1 cellular context compared by ENCODE assay signal in genomic region chr4:13627606-13628301, GRCh38.
TF ChIP-seq lines count a peak whose summit lies in the region.

BOD1L1 (minus strand) TSS chr4:13627725; CDS start chr4:13627587, 138 bp downstream.

TF ChIP-seq in WTC11, 78 proteins besides CTCF, POLR2A, EP300 and RAD21 (continued from another document):
- TF ChIP-seq ELF4 (CRISPR knock-in tag; IDR thresholded peaks at IDR 0.05; ENCODE audit: low read depth) (no peak), ARID4B (CRISPR knock-in tag; IDR thresholded peaks at IDR 0.05; ENCODE audit: borderline replicate concordance) (peak; percentile 77; the same call in 1 of the 2 replicates), E2F4 (CRISPR knock-in tag; IDR thresholded peaks at IDR 0.05; ENCODE audit: borderline replicate concordance, low read depth) (no peak), ZNF532 (CRISPR knock-in tag; IDR thresholded peaks at IDR 0.05; ENCODE audit: borderline replicate concordance) (no peak), CREM (CRISPR knock-in tag; IDR thresholded peaks at IDR 0.05) (peak; percentile 92), NR2C2 (CRISPR knock-in tag; IDR thresholded peaks at IDR 0.05) (peak; percentile 93), ZNF219 (CRISPR knock-in tag; IDR thresholded peaks at IDR 0.05; ENCODE audit: borderline replicate concordance) (no peak), NR1H2 (CRISPR knock-in tag; IDR thresholded peaks at IDR 0.05) (no peak), ZNF416 (CRISPR knock-in tag; IDR thresholded peaks at IDR 0.05) (0 out of 2 replicates have a peak, but pooled peaks have one; percentile 12), ZNF671 (CRISPR knock-in tag; IDR thresholded peaks at IDR 0.05) (no peak), ZNF121 (CRISPR knock-in tag; IDR thresholded peaks at IDR 0.05) (peak; percentile 89), CDX4 (CRISPR knock-in tag; IDR thresholded peaks at IDR 0.05; ENCODE audit: borderline replicate concordance) (no peak), SOX15 (CRISPR knock-in tag; IDR thresholded peaks at IDR 0.05) (no peak), ATF3 (CRISPR knock-in tag; conservative IDR thresholded peaks at IDR 0.05) (no peak), USF2 (CRISPR knock-in tag; IDR thresholded peaks at IDR 0.05) (peak; percentile 24; the same call in 1 of the 2 replicates), KAT7 (CRISPR knock-in tag; IDR thresholded peaks at IDR 0.05; ENCODE audit: borderline replicate concordance) (0 out of 2 replicates have a peak, but pooled peaks have one; percentile 75), MAX (CRISPR knock-in tag; IDR thresholded peaks at IDR 0.05) (no peak; the same call in 1 of the 2 replicates), HMGXB4 (CRISPR knock-in tag; IDR thresholded peaks at IDR 0.05) (peak; percentile 76; the same call in 1 of the 2 replicates), SMAD3 (CRISPR knock-in tag; IDR thresholded peaks at IDR 0.05; ENCODE audit: borderline replicate concordance) (0 out of 2 replicates have a peak, but pooled peaks have one; percentile 74), TP53 (CRISPR knock-in tag; IDR thresholded peaks at IDR 0.05) (no peak)
